Comparison of ENCODE assay signal across 8 cellular contexts in genomic region chr3:36992806-36993325, GRCh38. TPM values are rescaled to one million over a fixed set of nuclear protein-coding genes. Genes with fewer than 3 reads are reported as not detected.
A peak's percentile ranks its signal among the peaks of the same experiment; 100 is the strongest.
DNase-seq lines count a peak whose midpoint lies in the region; ATAC-seq and FAIRE-seq lines count a peak whose summit lies in the region.

Gene EPM2AIP1 (minus strand): TSS chr3:36993131. CDS start chr3:36993077, 54 bp downstream.

- H3K9me3 ChIP-seq in SJCRH30 (replicated peaks), result no peaks in the 10 kb centered on the region

- no peak within 1 kb of the TSS for H3K27ac Mint-ChIP-seq in naive B cell

- peak; percentile 97 for DNase-seq in activated CD4-positive, alpha-beta T cell treated with anti-CD3 and anti-CD28 coated beads for 1 hour
- no peak for DNase-seq in activated CD4-positive, alpha-beta T cell treated with anti-CD3 and anti-CD28 coated beads, Interleukin-2, amount 50 U/mL, for 1 hour
- no peak for DNase-seq in SJCRH30
- no peak for DNase-seq in naive B cell
- no peak for DNase-seq in DMS79 (lab: John Stamatoyannopoulos, UW)
- DNase-seq in NCI-H2171 treated with DMSO at 0.1 percent for 48 hours (lab: John Stamatoyannopoulos, UW), result no peak

- ATAC-seq in HG02763 (IDR thresholded peaks at IDR 0.05; ENCODE audit: unreplicated experiment) (peak; percentile 80), naive B cell (ENCODE audit: low read depth in 2 of 2) (peak; percentile 76 to 77)

- peak within 1 kb of the TSS; percentile 74 for H3K4me3 ChIP-seq in SJCRH30

- H3K27me3 Mint-ChIP-seq in naive B cell, result no peaks in the 10 kb centered on the region

- peak within 1 kb of the TSS; percentile 98 for H3K27ac ChIP-seq in SJCRH30

- H3K36me3 ChIP-seq in SJCRH30, result no peaks in the 10 kb centered on the region; the same call in 1 of the 2 replicates

- no peak within 1 kb of the TSS for H3K4me3 Mint-ChIP-seq in naive B cell

- peaks cover 11 to 12% of the 10 kb centered on the region in 2 donors for H3K36me3 Mint-ChIP-seq in naive B cell

- peaks cover 22 to 36% (median 29%) of the 10 kb centered on the region in 3 donors for H3K4me1 Mint-ChIP-seq in naive B cell

- peaks cover 3% of the 10 kb centered on the region; the same call in 1 of the 2 replicates for H3K4me1 ChIP-seq in SJCRH30

- no peaks in the 10 kb centered on the region for H3K27me3 ChIP-seq in SJCRH30

- peak; percentile 100 for FAIRE-seq in endometrium (lab: Jason Lieb, UNC)

- peaks cover 0 to 2% (median 0%) of the 10 kb centered on the region in 7 donors for H3K9me3 Mint-ChIP-seq in naive B cell

RNA-seq across cellular contexts. Expression of gene EPM2AIP1, which starts in this region (rescaled TPM):
- total RNA-seq in SJCRH30 (2014; rRNA removed; shearing (Covaris generic)), result 13.4 and 15.2 TPM in 2 replicates
- polyA plus RNA-seq in naive B cell (ENCODE audit: low read depth in 6 of 6), result 10 to 100 TPM in 1 of 6 donors, 1 to 10 TPM in 5; 6.9 to 13.7 (median 7.4) TPM
